18 cellular contexts compared by ENCODE assay signal in the genomic region with DNA sequence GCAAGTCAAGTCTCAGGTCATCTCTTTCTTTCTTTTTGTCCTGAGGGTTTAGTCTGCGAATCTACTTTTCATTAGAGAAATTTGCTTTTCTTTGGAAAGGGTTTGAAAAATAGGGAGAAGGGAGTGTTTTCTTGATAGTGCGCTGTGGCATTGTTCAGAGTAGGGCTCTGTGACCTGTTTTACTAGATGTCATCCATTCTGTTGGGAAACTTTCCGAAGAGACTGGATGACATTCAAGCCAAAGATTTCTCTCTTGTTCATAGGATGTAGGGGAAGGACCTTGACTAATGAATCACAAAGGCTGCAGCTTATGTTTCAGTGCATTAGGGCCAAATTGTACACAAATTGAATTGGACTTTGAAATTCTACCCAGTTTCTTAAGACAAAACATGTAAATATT. TPM values are rescaled to one million over a fixed set of nuclear protein-coding genes. Genes with fewer than 3 reads are reported as not detected.
DNase-seq lines count a peak whose midpoint lies in the region; ATAC-seq and TF ChIP-seq lines count a peak whose summit lies in the region.
"Had no signal": no experiment of that assay in that cellular context is flagged by ENCODE, and none has a peak within 500 bp of the region (broad histone marks: within the 10 kb centered on the region; RNA-seq: fewer than 3 reads in every experiment).

No MANE protein-coding gene starts in this region.

- H3K9me3 ChIP-seq in CD8-positive, alpha-beta T cell (ENCODE audit: low read length): no peaks in the 10 kb centered on the region
- H3K9me3 ChIP-seq: BLaER1 treated with 17β-estradiol and CSF1 and Interleukin-3, amounts not matched to agents 10 nM and 100 nM had no signal

- TF ChIP-seq CTCF in CD8-positive, alpha-beta T cell (IDR thresholded peaks at IDR 0.05): no peak
- no peak for TF ChIP-seq CTCF in glutamatergic neuron (IDR thresholded peaks at IDR 0.05; ENCODE audit: partially characterized antibody, unreplicated experiment)

- no peaks in the 10 kb centered on the region for H3K9me3 Mint-ChIP-seq in activated naive CD8-positive, alpha-beta T cell (ENCODE audit: low read depth)
- no peaks in the 10 kb centered on the region for H3K9me3 Mint-ChIP-seq in activated naive CD8-positive, alpha-beta T cell treated with anti-CD3 and anti-CD28 coated beads for 36 hours
- no peaks in the 10 kb centered on the region for H3K9me3 Mint-ChIP-seq in CD8-positive, alpha-beta T cell
- H3K9me3 Mint-ChIP-seq in activated T-helper 17 cell treated with anti-CD3 and anti-CD28 coated beads, Interleukin-2, amount 50 U/mL, for 72 hours: no peaks in the 10 kb centered on the region
- H3K9me3 Mint-ChIP-seq in glutamatergic neuron (ENCODE audit: unreplicated experiment): peaks cover 4% of the 10 kb centered on the region
- H3K9me3 Mint-ChIP-seq: CD4-positive, CD25-positive, alpha-beta regulatory T cell had no signal

- H3K4me3 ChIP-seq in CD8-positive, alpha-beta T cell (ENCODE audit: low read depth, low read length): no peak overlapping the region
- H3K4me3 ChIP-seq: BLaER1 treated with 17β-estradiol and CSF1 and Interleukin-3, amounts not matched to agents 10 nM and 100 nM; GM12878 had no signal

- intact Hi-C loops in CD8-positive, alpha-beta T cell (cut with DNase I, micrococcal nuclease): no loop called here

- peaks cover 2% of the 10 kb centered on the region for H3K4me1 Mint-ChIP-seq in activated naive CD8-positive, alpha-beta T cell (ENCODE audit: low read depth)
- H3K4me1 Mint-ChIP-seq in activated naive CD8-positive, alpha-beta T cell treated with anti-CD3 and anti-CD28 coated beads for 36 hours: peaks cover 2% of the 10 kb centered on the region
- H3K4me1 Mint-ChIP-seq in CD8-positive, alpha-beta T cell (ENCODE audit: low read depth): peaks cover 3% of the 10 kb centered on the region
- H3K4me1 Mint-ChIP-seq in activated T-helper 17 cell treated with anti-CD3 and anti-CD28 coated beads, Interleukin-2, amount 50 U/mL, for 72 hours: no peaks in the 10 kb centered on the region
- no peaks in the 10 kb centered on the region for H3K4me1 Mint-ChIP-seq in glutamatergic neuron (ENCODE audit: low read depth, unreplicated experiment)

- H3K36me3 ChIP-seq in CD8-positive, alpha-beta T cell (ENCODE audit: insufficient read depth, low read length): peaks cover 92% of the 10 kb centered on the region

- POLR2A ChIA-PET in CD8-positive, alpha-beta T cell (lab: Charles Lee): interaction anchor here (1.6 kb wide), 1 partner anchor 35 kb away, joined by 4 read pairs; no protein-coding TSS in a partner anchor

- no peak for ATAC-seq in CD8-positive, alpha-beta T cell
- ATAC-seq in activated T-helper 17 cell treated with anti-CD3 and anti-CD28 coated beads, Interleukin-2, amount 50 U/mL, for 72 hours (replicated peaks): no peak
- ATAC-seq: GM12878, HCT116 had no signal

- no peaks in the 10 kb centered on the region for H3K4me1 ChIP-seq in CD8-positive, alpha-beta T cell (ENCODE audit: insufficient read depth, low read length)

- no peaks in the 10 kb centered on the region for H3K27me3 Mint-ChIP-seq in activated naive CD8-positive, alpha-beta T cell
- no peaks in the 10 kb centered on the region for H3K27me3 Mint-ChIP-seq in activated naive CD8-positive, alpha-beta T cell treated with anti-CD3 and anti-CD28 coated beads for 36 hours
- no peaks in the 10 kb centered on the region for H3K27me3 Mint-ChIP-seq in CD8-positive, alpha-beta T cell (ENCODE audit: low read depth)
- H3K27me3 Mint-ChIP-seq in activated T-helper 17 cell treated with anti-CD3 and anti-CD28 coated beads, Interleukin-2, amount 50 U/mL, for 72 hours: no peaks in the 10 kb centered on the region
- H3K27me3 Mint-ChIP-seq in glutamatergic neuron (ENCODE audit: unreplicated experiment): no peaks in the 10 kb centered on the region
- H3K27me3 Mint-ChIP-seq: CD4-positive, CD25-positive, alpha-beta regulatory T cell had no signal

- peak overlapping the region; percentile 64 for H3K27ac Mint-ChIP-seq in activated naive CD8-positive, alpha-beta T cell
- no peak overlapping the region for H3K27ac Mint-ChIP-seq in activated naive CD8-positive, alpha-beta T cell treated with anti-CD3 and anti-CD28 coated beads for 36 hours
- H3K27ac Mint-ChIP-seq in CD8-positive, alpha-beta T cell: peak overlapping the region; percentile 20
- H3K27ac Mint-ChIP-seq in activated T-helper 17 cell treated with anti-CD3 and anti-CD28 coated beads, Interleukin-2, amount 50 U/mL, for 72 hours: peak overlapping the region; percentile 55
- H3K27ac Mint-ChIP-seq in glutamatergic neuron (ENCODE audit: unreplicated experiment): peak overlapping the region; percentile 10
- H3K27ac Mint-ChIP-seq: CD4-positive, CD25-positive, alpha-beta regulatory T cell had no signal

- H3K4me3 Mint-ChIP-seq in activated naive CD8-positive, alpha-beta T cell: no peak overlapping the region
- no peak overlapping the region for H3K4me3 Mint-ChIP-seq in activated naive CD8-positive, alpha-beta T cell treated with anti-CD3 and anti-CD28 coated beads for 36 hours
- no peak overlapping the region for H3K4me3 Mint-ChIP-seq in CD8-positive, alpha-beta T cell
- H3K4me3 Mint-ChIP-seq in activated T-helper 17 cell treated with anti-CD3 and anti-CD28 coated beads, Interleukin-2, amount 50 U/mL, for 72 hours: no peak overlapping the region
- H3K4me3 Mint-ChIP-seq in glutamatergic neuron (ENCODE audit: unreplicated experiment): no peak overlapping the region
- H3K4me3 Mint-ChIP-seq: CD4-positive, CD25-positive, alpha-beta regulatory T cell had no signal

- peaks cover 11% of the 10 kb centered on the region for H3K36me3 Mint-ChIP-seq in activated naive CD8-positive, alpha-beta T cell
- peaks cover 28% of the 10 kb centered on the region for H3K36me3 Mint-ChIP-seq in activated naive CD8-positive, alpha-beta T cell treated with anti-CD3 and anti-CD28 coated beads for 36 hours
- H3K36me3 Mint-ChIP-seq in CD8-positive, alpha-beta T cell: peaks cover 98% of the 10 kb centered on the region
- peaks cover 100% of the 10 kb centered on the region for H3K36me3 Mint-ChIP-seq in activated T-helper 17 cell treated with anti-CD3 and anti-CD28 coated beads, Interleukin-2, amount 50 U/mL, for 72 hours (ENCODE audit: low read depth)
- peaks cover 12% of the 10 kb centered on the region for H3K36me3 Mint-ChIP-seq in glutamatergic neuron (ENCODE audit: unreplicated experiment)

- H3K27me3 ChIP-seq in CD8-positive, alpha-beta T cell (ENCODE audit: insufficient read depth, low read length): no peaks in the 10 kb centered on the region
- H3K27me3 ChIP-seq: BLaER1 treated with 17β-estradiol and CSF1 and Interleukin-3, amounts not matched to agents 10 nM and 100 nM had no signal

- CTCF ChIA-PET in CD8-positive, alpha-beta T cell (lab: Charles Lee): interaction anchor here (1.5 to 19.2 kb wide), 3 partner anchors 10 to 37 kb away, joined by 4 to 725 read pairs (median 14); no protein-coding TSS in a partner anchor

- no peak overlapping the region for H3K27ac ChIP-seq in CD8-positive, alpha-beta T cell (ENCODE audit: low read depth, low read length)
- H3K27ac ChIP-seq: BLaER1 treated with 17β-estradiol and CSF1 and Interleukin-3, amounts not matched to agents 10 nM and 100 nM; HL-60 had no signal

- DNase-seq in activated naive CD8-positive, alpha-beta T cell treated with anti-CD3 and anti-CD28 coated beads for 36 hours: no peak
- no peak for DNase-seq in CD8-positive, alpha-beta T cell
- DNase-seq in glutamatergic neuron: no peak
- DNase-seq in activated CD4-positive, CD25-positive, alpha-beta regulatory T cell (lab: John Stamatoyannopoulos, UW): no peak
- no peak for DNase-seq in NCI-H2107 (lab: John Stamatoyannopoulos, UW)
- DNase-seq: 8988T; ACHN; Calu3; CD4-positive, CD25-positive, alpha-beta regulatory T cell; DMS 273 treated with DMSO at 0.1 percent for 48 hours; DMS79 had no signal

RNA-seq across cellular contexts. Expression of gene DLST, which starts 14.7 kb away (rescaled TPM):
- total RNA-seq in activated naive CD8-positive, alpha-beta T cell treated with anti-CD3 and anti-CD28 coated beads for 36 hours: 100 to 1,000 TPM; 134 to 136 TPM
- total RNA-seq in CD8-positive, alpha-beta T cell: 100 to 1,000 TPM; 142 to 156 TPM
- 100 to 1,000 TPM; 102 to 132 TPM for total RNA-seq in activated T-helper 17 cell treated with anti-CD3 and anti-CD28 coated beads, Interleukin-2, amount 50 U/mL, for 72 hours
- total RNA-seq in glutamatergic neuron (ENCODE audit: unreplicated experiment): 114 TPM

RNA-seq across cellular contexts. Expression of gene PROX2, which starts 20.5 kb away (rescaled TPM):
- 1 to 10 TPM in 1 of 2 experiments, under 1 TPM in 1; 0.87 to 1.5 TPM for total RNA-seq in activated naive CD8-positive, alpha-beta T cell treated with anti-CD3 and anti-CD28 coated beads for 36 hours
- under 1 TPM; 0.31 to 0.43 TPM for total RNA-seq in CD8-positive, alpha-beta T cell
- under 1 TPM; 0.71 TPM for total RNA-seq in activated T-helper 17 cell treated with anti-CD3 and anti-CD28 coated beads, Interleukin-2, amount 50 U/mL, for 72 hours
- not detected for total RNA-seq in glutamatergic neuron (ENCODE audit: unreplicated experiment)
- total RNA-seq: Calu3; CD4-positive, CD25-positive, alpha-beta regulatory T cell; G401 had no signal

RNA-seq across cellular contexts. Expression of gene RPS6KL1, which starts 26.7 kb away (rescaled TPM):
- 1 to 10 TPM; 6.0 to 6.5 TPM for total RNA-seq in activated naive CD8-positive, alpha-beta T cell treated with anti-CD3 and anti-CD28 coated beads for 36 hours
- total RNA-seq in CD8-positive, alpha-beta T cell: 10 to 100 TPM in 1 of 2 experiments, 1 to 10 TPM in 1; 8.9 to 10.8 TPM
- total RNA-seq in activated T-helper 17 cell treated with anti-CD3 and anti-CD28 coated beads, Interleukin-2, amount 50 U/mL, for 72 hours: 1 to 10 TPM in 1 of 2 donors, under 1 TPM in 1; 0.79 to 3.2 TPM
- 248 TPM for total RNA-seq in glutamatergic neuron (ENCODE audit: unreplicated experiment)

RNA-seq across cellular contexts. Expression of gene PGF, which starts 59.0 kb away (rescaled TPM):
- under 1 TPM in 1 of 2 experiments, not detected in 1; 0.21 TPM for total RNA-seq in activated naive CD8-positive, alpha-beta T cell treated with anti-CD3 and anti-CD28 coated beads for 36 hours
- total RNA-seq in CD8-positive, alpha-beta T cell: under 1 TPM in 1 of 2 experiments, not detected in 1; 0.44 TPM
- under 1 TPM; 0.40 to 0.48 TPM for total RNA-seq in activated T-helper 17 cell treated with anti-CD3 and anti-CD28 coated beads, Interleukin-2, amount 50 U/mL, for 72 hours
- total RNA-seq in glutamatergic neuron (ENCODE audit: unreplicated experiment): 7.9 TPM
- total RNA-seq: CD4-positive, CD25-positive, alpha-beta regulatory T cell had no signal

Comparison
In these comparisons a context has a peak if more than half of its experiments do, and no peak if none do; other contexts are left out.
1. RNA of gene RPS6KL1, which starts 26.7 kb away (total RNA-seq): 248 TPM in glutamatergic neuron (single experiment); 8.9 to 10.8 TPM in CD8-positive, alpha-beta T cell, 6.0 to 6.5 TPM in activated naive CD8-positive, alpha-beta T cell treated with anti-CD3 and anti-CD28 coated beads for 36 hours and 0.79 to 3.2 TPM in activated T-helper 17 cell treated with anti-CD3 and anti-CD28 coated beads, Interleukin-2, amount 50 U/mL, for 72 hours; every median in the first group is over 10 times any median in the second.